8 cellular contexts compared by ENCODE assay signal in genomic region chr11:72684236-72684912, GRCh38. TPM values are rescaled to one million over a fixed set of nuclear protein-coding genes. Genes with fewer than 3 reads are reported as not detected.
DNase-seq lines count a peak whose midpoint lies in the region; ATAC-seq and TF ChIP-seq lines count a peak whose summit lies in the region.

No MANE protein-coding gene starts in this region.

- peak; percentile 32 for TF ChIP-seq CTCF in mucosa of descending colon (IDR thresholded peaks at IDR 0.05)
- peak; percentile 43 to 73 for TF ChIP-seq CTCF in suprapubic skin (IDR thresholded peaks at IDR 0.05)

- WGBS in suprapubic skin: 20% methylated on average over 2 of the region's 9 CpGs

- intact Hi-C loops in mucosa of descending colon (cut with DNase I, micrococcal nuclease): loop anchor here in 1 of 2 donors (10.0 kb wide), 1 partner anchor 100 kb away; no protein-coding TSS in a partner anchor

- DNase-seq in NK-92 treated with Interleukin-12 subunit alpha and Interleukin-12 subunit beta, amount 100 ng/mL, for 24 hours (lab: John Stamatoyannopoulos, UW): peak; percentile 20
- DNase-seq in NK-92 (lab: John Stamatoyannopoulos, UW; ENCODE audit: unreplicated experiment) (no peak), MG63 (peak; percentile 78), dermis microvascular lymphatic vessel endothelial cell (ENCODE audit: low read depth in 2 of 2) (peak; percentile 43 to 67), mucosa of descending colon (peak in 2 of 3 donors; percentile 61 to 68), suprapubic skin (ENCODE audit: low spot score in 2 of 2) (peak; percentile 82 to 90)
- peak; percentile 20 for DNase-seq in activated CD4-positive, alpha-beta T cell treated with anti-CD3 and anti-CD28 coated beads for 1 hour

- H3K27me3 ChIP-seq in MG63: no peaks in the 10 kb centered on the region; the same call in 1 of the 2 replicates
- H3K27me3 ChIP-seq in suprapubic skin: peaks cover 1% of the 10 kb centered on the region

- TF ChIP-seq EP300 in suprapubic skin (IDR thresholded peaks at IDR 0.05): no peak

- no peak overlapping the region for H3K4me3 ChIP-seq in MG63
- no peak overlapping the region for H3K4me3 ChIP-seq in mucosa of descending colon
- no peak overlapping the region for H3K4me3 ChIP-seq in suprapubic skin

- TF ChIP-seq POLR2A in suprapubic skin (IDR thresholded peaks at IDR 0.05): no peak

- H3K4me1 ChIP-seq in mucosa of descending colon (ENCODE audit: low read depth) (no peaks in the 10 kb centered on the region), suprapubic skin (peaks cover 50% of the 10 kb centered on the region)

- peak; percentile 72 for ATAC-seq in mucosa of descending colon
- ATAC-seq in GM21526 (IDR thresholded peaks at IDR 0.05; ENCODE audit: low FRiP score, unreplicated experiment): no peak

- H3K36me3 ChIP-seq in MG63: peaks cover 5% of the 10 kb centered on the region
- no peaks in the 10 kb centered on the region for H3K36me3 ChIP-seq in mucosa of descending colon (ENCODE audit: low read depth)
- H3K36me3 ChIP-seq in suprapubic skin: peaks cover 41% of the 10 kb centered on the region

- H3K27ac ChIP-seq in suprapubic skin: no peak overlapping the region

- no peaks in the 10 kb centered on the region for H3K9me3 ChIP-seq in MG63
- no peaks in the 10 kb centered on the region for H3K9me3 ChIP-seq in mucosa of descending colon
- no peaks in the 10 kb centered on the region for H3K9me3 ChIP-seq in suprapubic skin

RNA-seq across cellular contexts. Expression of gene PDE2A, which starts 10.2 kb away (rescaled TPM):
- not detected in 2 replicates for total RNA-seq in MG63 (2014; rRNA removed; shearing (Covaris generic); ENCODE audit: low replicate concordance)
- 168 and 433 TPM in 2 replicates for total RNA-seq in dermis microvascular lymphatic vessel endothelial cell
- total RNA-seq in mucosa of descending colon: 10 to 100 TPM in 1 of 3 donors, 1 to 10 TPM in 2; 7.0 to 45.9 (median 9.6) TPM
- total RNA-seq in suprapubic skin: 10 to 100 TPM in 3 of 4 donors, 1 to 10 TPM in 1; 5.4 to 49.9 (median 31.2) TPM
